Comparison of ENCODE assay signal across 8 cellular contexts in the genomic region with DNA sequence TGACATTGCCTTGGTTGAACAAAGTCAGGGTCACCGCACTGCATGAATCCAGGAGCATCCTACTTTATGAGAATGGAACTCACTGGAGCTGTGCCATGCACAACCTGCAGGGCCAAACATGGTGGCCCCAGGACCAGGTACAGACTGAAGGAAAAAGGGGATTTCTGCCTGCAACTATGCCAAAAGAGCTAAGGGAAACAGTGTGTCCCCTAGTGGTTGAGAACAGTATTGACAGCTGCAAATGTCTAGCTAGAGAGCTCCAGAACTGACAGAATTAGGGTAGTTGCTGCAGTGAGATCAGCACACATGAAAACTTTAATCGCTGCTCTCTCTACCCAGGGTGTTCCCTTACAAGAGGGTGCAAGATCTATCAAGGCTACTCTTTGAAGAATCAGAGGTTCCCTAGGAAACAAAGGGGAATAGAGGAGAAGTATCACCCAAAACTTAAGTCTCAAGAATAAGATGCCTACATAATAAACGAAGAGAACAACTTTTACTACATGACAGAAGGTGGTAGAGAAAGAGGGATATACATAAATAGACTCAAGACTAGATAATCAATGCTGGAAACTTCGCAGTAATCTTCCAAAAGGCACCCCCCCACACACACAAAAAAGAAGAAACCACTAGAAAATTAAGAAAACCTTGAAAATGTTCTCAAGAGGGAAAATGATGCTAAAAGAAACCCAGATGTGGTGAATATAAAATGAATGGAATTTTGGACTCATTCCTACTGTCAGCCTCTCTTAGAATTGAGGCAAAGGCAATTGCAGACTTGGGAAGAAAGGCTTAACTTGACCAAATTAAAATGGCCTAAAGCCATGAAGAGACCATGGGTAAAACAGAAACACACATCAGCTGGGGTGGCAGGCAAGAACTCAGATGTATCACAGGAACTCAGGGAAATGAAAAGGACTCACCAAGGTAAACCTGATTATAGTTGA. TPM values are rescaled to one million over a fixed set of nuclear protein-coding genes. Genes with fewer than 3 reads are reported as not detected.
A peak's percentile ranks its signal among the peaks of the same experiment; 100 is the strongest.
DNase-seq lines count a peak whose midpoint lies in the region; ATAC-seq and TF ChIP-seq lines count a peak whose summit lies in the region.

No MANE protein-coding gene starts in this region.

- no peaks in the 10 kb centered on the region for H3K27me3 ChIP-seq in cardiac muscle cell
- H3K27me3 ChIP-seq in neuronal stem cell (ENCODE audit: control insufficient read depth in 3 of 3, insufficient read depth in 3 of 3, low read depth in 1 of 3, low read length in 3 of 3), result no peaks in the 10 kb centered on the region

- H3K27ac Mint-ChIP-seq in endothelial cell (ENCODE audit: unreplicated experiment), result no peak overlapping the region

- no peak overlapping the region for H2BK120ac ChIP-seq in neuronal stem cell (ENCODE audit: low read depth, low read length)

- H3K9me3 ChIP-seq in cardiac muscle cell (ENCODE audit: low read depth) (no peaks in the 10 kb centered on the region), neuronal stem cell (replicated peaks in 1 of 2; ENCODE audit: control insufficient read depth in 2 of 2, insufficient read depth in 1 of 2, low read depth in 1 of 2, low read length in 2 of 2) (no peaks in the 10 kb centered on the region)

- H3K27ac ChIP-seq in cardiac muscle cell, result no peak overlapping the region
- H3K27ac ChIP-seq in neuronal stem cell (replicated peaks; ENCODE audit: low read length), result no peak overlapping the region

- H3K4me1 ChIP-seq in cardiac muscle cell (ENCODE audit: low read depth), result no peaks in the 10 kb centered on the region
- H3K4me1 ChIP-seq in neuronal stem cell (ENCODE audit: control insufficient read depth in 2 of 2, insufficient read depth in 1 of 2, low read depth in 1 of 2, low read length in 2 of 2), result peaks cover 0 to 2% of the 10 kb centered on the region in 2 donors

- H3K79me1 ChIP-seq in neuronal stem cell (ENCODE audit: low read depth, low read length), result no peaks in the 10 kb centered on the region

- H3K4me2 ChIP-seq in neuronal stem cell (ENCODE audit: insufficient read depth, low read length, poor library complexity, severe bottlenecking), result no peak overlapping the region

- TF ChIP-seq CTCF in cardiac muscle cell (IDR thresholded peaks at IDR 0.05; ENCODE audit: low read depth, low read length) (peak; percentile 91), endothelial cell (IDR thresholded peaks at IDR 0.05; ENCODE audit: unreplicated experiment) (peak; percentile 95)

- DNase-seq in cardiac muscle cell (ENCODE audit: low read depth in 1 of 2, low spot score in 1 of 2), result peak; percentile 29 to 55
- no peak for DNase-seq in Right ventricle myocardium superior
- DNase-seq in RPMI7951 (ENCODE audit: low read depth), result peak; percentile 44
- peak; percentile 21 for DNase-seq in endothelial cell (ENCODE audit: low spot score)
- DNase-seq in neuronal stem cell (ENCODE audit: low spot score), result peak; percentile 29
- DNase-seq in UCSD-AML1 (lab: John Stamatoyannopoulos, UW; ENCODE audit: unreplicated experiment), result no peak

- no peak overlapping the region for H3K9ac ChIP-seq in neuronal stem cell (ENCODE audit: low read depth, low read length, poor library complexity)

- no peak overlapping the region for H2AFZ ChIP-seq in neuronal stem cell (ENCODE audit: low read length)

- H2AK5ac ChIP-seq in neuronal stem cell (ENCODE audit: low read depth, low read length), result no peak overlapping the region

- no CpG with 5 or more reads among the region's 4 CpGs for WGBS in neuronal stem cell (ENCODE audit: extremely low coverage in 2 of 2, insufficient read length in 2 of 2, insufficient replicate concordance in 1 of 2), 2 donors

- H2BK12ac ChIP-seq in neuronal stem cell (ENCODE audit: low read length), result no peak overlapping the region

- H3K18ac ChIP-seq in neuronal stem cell (ENCODE audit: low read length), result no peak overlapping the region

- H3K4me3 Mint-ChIP-seq in endothelial cell (ENCODE audit: unreplicated experiment), result no peak overlapping the region

- H3K14ac ChIP-seq in neuronal stem cell (ENCODE audit: low read length), result no peak overlapping the region

- no peak overlapping the region for H3K4ac ChIP-seq in neuronal stem cell (ENCODE audit: low read length)

- H3K23ac ChIP-seq in neuronal stem cell (ENCODE audit: low read depth, low read length, poor library complexity), result no peak overlapping the region

- no peak overlapping the region for H2BK5ac ChIP-seq in neuronal stem cell (ENCODE audit: low read length)

- H4K91ac ChIP-seq in neuronal stem cell (ENCODE audit: low read depth, low read length, poor library complexity), result no peak overlapping the region

- intact Hi-C loops in Right ventricle myocardium superior (cut with DNase I), result no loop called here

- peaks cover 2% of the 10 kb centered on the region for H3K4me1 Mint-ChIP-seq in endothelial cell (ENCODE audit: unreplicated experiment)

- ATAC-seq in Right ventricle myocardium superior (ENCODE audit: poor library complexity), result no peak
- peak; percentile 56 for ATAC-seq in HG03354 (IDR thresholded peaks at IDR 0.05; ENCODE audit: poor library complexity, severe bottlenecking, unreplicated experiment)
- ATAC-seq in GM18858 (IDR thresholded peaks at IDR 0.05; ENCODE audit: unreplicated experiment), result no peak

- no peak overlapping the region for H3K4me3 ChIP-seq in cardiac muscle cell
- H3K4me3 ChIP-seq in neuronal stem cell (ENCODE audit: low read length in 2 of 2), result no peak overlapping the region

- peaks cover under 1% of the 10 kb centered on the region for H3K27me3 Mint-ChIP-seq in endothelial cell (ENCODE audit: unreplicated experiment)

- H3K36me3 Mint-ChIP-seq in endothelial cell (ENCODE audit: low read depth, unreplicated experiment), result no peaks in the 10 kb centered on the region

- H2BK15ac ChIP-seq in neuronal stem cell (ENCODE audit: low read length), result no peak overlapping the region

- no peak overlapping the region for H4K8ac ChIP-seq in neuronal stem cell (ENCODE audit: low read depth, low read length)

- H3K36me3 ChIP-seq in cardiac muscle cell (no peaks in the 10 kb centered on the region), neuronal stem cell (replicated peaks in 1 of 2; ENCODE audit: control insufficient read depth in 2 of 2, insufficient read depth in 2 of 2, low read length in 2 of 2) (no peaks in the 10 kb centered on the region)

- H3K9me3 Mint-ChIP-seq in endothelial cell (ENCODE audit: unreplicated experiment), result no peaks in the 10 kb centered on the region

RNA-seq across cellular contexts. Expression of gene IHH, which starts 43.7 kb away (rescaled TPM):
- not detected in 2 replicates for total RNA-seq in cardiac muscle cell
- polyA plus RNA-seq in cardiac muscle cell, result not detected in 2 replicates
- total RNA-seq in Right ventricle myocardium superior, result not detected
- not detected in 2 replicates for total RNA-seq in RPMI7951 (2014; rRNA removed; shearing (Covaris generic))
- total RNA-seq in endothelial cell (ENCODE audit: unreplicated experiment), result not detected
- not detected for polyA plus RNA-seq in neuronal stem cell (2013, experiment 1 of 2)
- not detected for polyA plus RNA-seq in neuronal stem cell (2013, experiment 2 of 2)

RNA-seq across cellular contexts. Expression of gene NHEJ1, which starts 56.2 kb away (rescaled TPM):
- 8.4 and 12.9 TPM in 2 replicates for total RNA-seq in cardiac muscle cell
- polyA plus RNA-seq in cardiac muscle cell, result 7.7 and 9.4 TPM in 2 replicates
- 7.5 TPM for total RNA-seq in Right ventricle myocardium superior
- 24.1 and 31.0 TPM in 2 replicates for total RNA-seq in RPMI7951 (2014; rRNA removed; shearing (Covaris generic))
- total RNA-seq in endothelial cell (ENCODE audit: unreplicated experiment), result 11.1 TPM
- 13.9 TPM for polyA plus RNA-seq in neuronal stem cell (2013, experiment 1 of 2)
- polyA plus RNA-seq in neuronal stem cell (2013, experiment 2 of 2), result 14.3 TPM

Comparison
In these comparisons a context has a peak if more than half of its experiments do, and no peak if none do; other contexts are left out.
1. DNase-seq: peak in cardiac muscle cell (2 of 2), RPMI7951 (single experiment), endothelial cell (single experiment) and neuronal stem cell (single experiment); none in Right ventricle myocardium superior (single experiment) and UCSD-AML1 (single experiment).